15 cellular contexts compared by ENCODE assay signal in the genomic region with DNA sequence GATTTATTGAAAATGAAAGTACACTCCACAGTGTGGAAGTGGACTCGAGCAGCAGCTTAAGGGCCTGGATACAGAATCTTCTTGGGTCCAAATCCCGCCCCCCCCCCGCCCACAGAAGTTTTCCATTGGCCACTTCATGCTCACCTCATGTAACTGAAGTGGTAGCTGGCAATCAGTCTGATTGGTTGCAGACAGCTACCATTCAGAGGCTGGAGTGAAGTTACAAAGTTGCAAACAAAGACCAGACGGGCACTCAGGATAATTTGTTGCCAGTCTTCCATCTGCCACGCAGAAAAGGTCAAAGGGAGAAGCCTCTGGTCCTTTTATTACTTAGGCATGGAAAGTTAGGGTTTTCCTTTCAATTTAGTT. TPM values are rescaled to one million over a fixed set of nuclear protein-coding genes. Genes with fewer than 3 reads are reported as not detected.
A peak's percentile ranks its signal among the peaks of the same experiment; 100 is the strongest.
DNase-seq lines count a peak whose midpoint lies in the region; ATAC-seq, FAIRE-seq and TF ChIP-seq lines count a peak whose summit lies in the region.
"Had no signal": no experiment of that assay in that cellular context is flagged by ENCODE, and none has a peak within 500 bp of the region (broad histone marks: within the 10 kb centered on the region; RNA-seq: fewer than 3 reads in every experiment).

No MANE protein-coding gene starts in this region.

- H3K36me3 Mint-ChIP-seq in astrocyte (ENCODE audit: low read depth, unreplicated experiment) = no peaks in the 10 kb centered on the region
- H3K36me3 Mint-ChIP-seq in memory B cell = no peaks in the 10 kb centered on the region

- no peak overlapping the region for H3K27ac ChIP-seq in astrocyte (ENCODE audit: low read depth, low read length)
- H3K27ac ChIP-seq: BLaER1 treated with 17β-estradiol and CSF1 and Interleukin-3, amounts not matched to agents 10 nM and 100 nM had no signal

- no peak for FAIRE-seq in astrocyte (lab: Jason Lieb, UNC)
- FAIRE-seq: GM19239 had no signal

- H3K4me1 Mint-ChIP-seq in astrocyte (ENCODE audit: low read depth, unreplicated experiment) (no peaks in the 10 kb centered on the region), memory B cell (peaks cover 18% of the 10 kb centered on the region)

- H3K4me1 ChIP-seq in astrocyte (ENCODE audit: insufficient read depth, low read length) = no peaks in the 10 kb centered on the region

- no peaks in the 10 kb centered on the region for H3K9me3 Mint-ChIP-seq in astrocyte (ENCODE audit: unreplicated experiment)
- H3K9me3 Mint-ChIP-seq in memory B cell = peaks cover 3% of the 10 kb centered on the region

- H4K20me1 ChIP-seq in astrocyte (ENCODE audit: insufficient read depth, low read length) = no peaks in the 10 kb centered on the region
- H4K20me1 ChIP-seq: BLaER1 treated with 17β-estradiol and CSF1 and Interleukin-3, amounts not matched to agents 10 nM and 100 nM had no signal

- no peak overlapping the region for H3K9ac ChIP-seq in astrocyte (ENCODE audit: low read length)
- H3K9ac ChIP-seq: BLaER1 treated with 17β-estradiol and CSF1 and Interleukin-3, amounts not matched to agents 10 nM and 100 nM had no signal

- no peaks in the 10 kb centered on the region for H3K79me2 ChIP-seq in astrocyte (ENCODE audit: insufficient read depth, low read length)

- H3K9me3 ChIP-seq in MG63 (no peaks in the 10 kb centered on the region), astrocyte (ENCODE audit: insufficient read depth, low read depth, low read length) (no peaks in the 10 kb centered on the region)
- H3K9me3 ChIP-seq: Peyer's patch had no signal

- H3K27ac Mint-ChIP-seq in astrocyte (ENCODE audit: unreplicated experiment) = no peak overlapping the region
- no peak overlapping the region for H3K27ac Mint-ChIP-seq in memory B cell

- no peak overlapping the region for H2AFZ ChIP-seq in astrocyte (ENCODE audit: low read depth, low read length)

- H3K4me3 ChIP-seq in MG63 = no peak overlapping the region
- H3K4me3 ChIP-seq in astrocyte (ENCODE audit: insufficient read depth, low read depth, low read length) = no peak overlapping the region
- H3K4me3 ChIP-seq: BLaER1 treated with 17β-estradiol and CSF1 and Interleukin-3, amounts not matched to agents 10 nM and 100 nM had no signal

- intact Hi-C loops in posterior vena cava (cut with DNase I) = no loop called here

- H3K36me3 ChIP-seq in MG63 = no peaks in the 10 kb centered on the region
- H3K36me3 ChIP-seq in astrocyte (ENCODE audit: insufficient read depth, low read length) = no peaks in the 10 kb centered on the region
- H3K36me3 ChIP-seq: BLaER1 treated with 17β-estradiol and CSF1 and Interleukin-3, amounts not matched to agents 10 nM and 100 nM; Peyer's patch had no signal

- TF ChIP-seq CTCF in AG09319 (IDR thresholded peaks at IDR 0.05; ENCODE audit: low read depth, low read length) = no peak
- TF ChIP-seq CTCF in astrocyte (IDR thresholded peaks at IDR 0.05; ENCODE audit: insufficient read depth, low read depth, low read length) = no peak

- DNase-seq in AG09319 (ENCODE audit: extremely low read depth, low read depth) = peak; percentile 18
- DNase-seq in MG63 = peak; percentile 21
- DNase-seq in astrocyte (ENCODE audit: low read depth) = peak; percentile 47
- DNase-seq in memory B cell (ENCODE audit: low spot score in 2 of 2) = no peak
- no peak for DNase-seq in stimulated activated CD4-positive, alpha-beta T cell treated with anti-CD3 and anti-CD28 coated beads, Interleukin-15, amount 100 ng/mL, for 24 hours
- DNase-seq in posterior vena cava (ENCODE audit: low spot score) = no peak
- DNase-seq: activated gamma-delta T cell, Peyer's patch had no signal

- H3K27me3 Mint-ChIP-seq in astrocyte (ENCODE audit: low read depth, unreplicated experiment) = no peaks in the 10 kb centered on the region
- H3K27me3 Mint-ChIP-seq in memory B cell = no peaks in the 10 kb centered on the region

- ATAC-seq in memory B cell (ENCODE audit: low read depth) (no peak), HG02970 (IDR thresholded peaks at IDR 0.05; ENCODE audit: low FRiP score, unreplicated experiment) (no peak), GM18867 (IDR thresholded peaks at IDR 0.05; ENCODE audit: unreplicated experiment) (no peak)
- ATAC-seq: activated CD4-positive, CD25-positive, alpha-beta regulatory T cell treated with anti-CD3 and anti-CD28 coated beads, Interleukin-2, amount 50 U/mL, for 24 hours; sciatic nerve had no signal

- H3K27me3 ChIP-seq in MG63 = no peaks in the 10 kb centered on the region
- H3K27me3 ChIP-seq in astrocyte (ENCODE audit: insufficient read depth, low read length) = no peaks in the 10 kb centered on the region
- H3K27me3 ChIP-seq: BLaER1 treated with 17β-estradiol and CSF1 and Interleukin-3, amounts not matched to agents 10 nM and 100 nM; Peyer's patch had no signal

- peak overlapping the region; percentile 46 for H3K4me2 ChIP-seq in astrocyte (ENCODE audit: low read length)

- H3K4me3 Mint-ChIP-seq in astrocyte (ENCODE audit: unreplicated experiment) (no peak overlapping the region), memory B cell (peak overlapping the region; percentile 67)

RNA-seq across cellular contexts. Expression of a gene that starts 25.8 kb away (rescaled TPM):
- not detected in 2 replicates for total RNA-seq in MG63 (2014; rRNA removed; shearing (Covaris generic); ENCODE audit: low replicate concordance)
- total RNA-seq in astrocyte (0.43 and 1.1 TPM in 2 replicates), posterior vena cava (not detected)
- total RNA-seq: mesenteric fat pad, Peyer's patch, sciatic nerve had no signal

RNA-seq across cellular contexts. Expression of a gene that starts 35.4 kb away (rescaled TPM):
- total RNA-seq in MG63 (2014; rRNA removed; shearing (Covaris generic); ENCODE audit: low replicate concordance) = 2.0 and 2.1 TPM in 2 replicates
- 6.9 and 7.3 TPM in 2 replicates for total RNA-seq in astrocyte
- total RNA-seq in posterior vena cava = 1 to 10 TPM; 6.1 to 7.0 TPM

Comparison
In these comparisons a context has a peak if more than half of its experiments do, and no peak if none do; other contexts are left out.
1. DNase-seq: peak in AG09319 (single experiment), MG63 (single experiment) and astrocyte (single experiment); none in memory B cell (0 of 2), stimulated activated CD4-positive, alpha-beta T cell treated with anti-CD3 and anti-CD28 coated beads, Interleukin-15, amount 100 ng/mL, for 24 hours (single experiment) and posterior vena cava (single experiment).